In genomic region chr2:110211938-110212858, GRCh38 we compare ENCODE assay signal across 1 cellular context.
TF ChIP-seq lines count a peak whose summit lies in the region.

Gene MTLN (minus strand): TSS chr2:110212547. CDS start chr2:110212525, 22 bp downstream.

TF ChIP-seq in K562, 482 proteins besides CTCF, POLR2A, EP300 and RAD21 (continued from another document and continues in another):
- TF ChIP-seq ZNF609 (CRISPR knock-in tag; IDR thresholded peaks at IDR 0.05; ENCODE audit: borderline replicate concordance) (0 out of 2 replicates have a peak, but pooled peaks have one; percentile 55), RBM15 (IDR thresholded peaks at IDR 0.05; ENCODE audit: insufficient read depth, low read length) (no peak), HNRNPLL (IDR thresholded peaks at IDR 0.05; ENCODE audit: low read depth, low read length, poor library complexity, severe bottlenecking) (peak; percentile 23), ZNF316 (IDR thresholded peaks at IDR 0.05) (no peak), ZC3H11A (IDR thresholded peaks at IDR 0.05; ENCODE audit: low read depth, low read length) (no peak), ZNF584 (CRISPR knock-in tag; IDR thresholded peaks at IDR 0.05; ENCODE audit: low read depth) (no peak), THRB (CRISPR knock-in tag; conservative IDR thresholded peaks at IDR 0.05) (no peak), UBTF (IDR thresholded peaks at IDR 0.05; ENCODE audit: borderline replicate concordance in 1 of 2, low read depth in 2 of 2, low read length in 2 of 2) (no peak), ZBTB49 (CRISPR knock-in tag; IDR thresholded peaks at IDR 0.05; ENCODE audit: borderline replicate concordance) (no peak), RBM17 (IDR thresholded peaks at IDR 0.05; ENCODE audit: borderline replicate concordance, low read depth, low read length) (no peak), ZFP36 (IDR thresholded peaks at IDR 0.05; ENCODE audit: low read depth, low read length, partially characterized antibody) (no peak), ZNF398 (CRISPR knock-in tag; IDR thresholded peaks at IDR 0.05) (no peak), KDM5B (IDR thresholded peaks at IDR 0.05; ENCODE audit: insufficient replicate concordance, low read depth, low read length) (peak; percentile 91), RBM25 (IDR thresholded peaks at IDR 0.05; ENCODE audit: low read depth, low read length, severe bottlenecking) (no peak), ELF1 (tag; IDR thresholded peaks at IDR 0.05) (no peak), ZNF57 (CRISPR knock-in tag; IDR thresholded peaks at IDR 0.05) (no peak), TEAD2 (tag; IDR thresholded peaks at IDR 0.05) (no peak), ETS1 (conservative IDR thresholded peaks at IDR 0.05; ENCODE audit: control insufficient read depth, low read depth, low read length) (0 out of 2 replicates have a peak, but pooled peaks have one; percentile 28), SMAD2 (IDR thresholded peaks at IDR 0.05; ENCODE audit: low read depth, low read length) (no peak), PCBP2 (IDR thresholded peaks at IDR 0.05; ENCODE audit: low read depth, low read length, poor library complexity, severe bottlenecking) (no peak), CBX1 (IDR thresholded peaks at IDR 0.05; ENCODE audit: low read depth) (peak; percentile 89), LEF1 (IDR thresholded peaks at IDR 0.05) (no peak), KHSRP (IDR thresholded peaks at IDR 0.05) (no peak), SMARCA5 (IDR thresholded peaks at IDR 0.05) (0 out of 2 replicates have a peak, but pooled peaks have one; percentile 24), HOXB6 (CRISPR knock-in tag; IDR thresholded peaks at IDR 0.05; ENCODE audit: borderline replicate concordance) (no peak), BHLHE40 (IDR thresholded peaks at IDR 0.05; ENCODE audit: low read length) (peak; percentile 63), HLTF (IDR thresholded peaks at IDR 0.05) (no peak), SIN3A (IDR thresholded peaks at IDR 0.05; ENCODE audit: borderline replicate concordance in 2 of 2, control insufficient read depth in 1 of 2, low read depth in 2 of 2, low read length in 2 of 2) (peak; percentile 40 to 64; a peak in 1 of 4 replicates), XRCC3 (IDR thresholded peaks at IDR 0.05) (no peak), U2AF1 (optimal IDR thresholded peaks at IDR 0.05; ENCODE audit: low read depth, low read length) (no peak), RFX1 (IDR thresholded peaks at IDR 0.05) (no peak), PREB (CRISPR knock-in tag; IDR thresholded peaks at IDR 0.05) (no peak), SMC3 (conservative IDR thresholded peaks at IDR 0.05; ENCODE audit: insufficient read depth, low read depth, low read length) (no peak), CHD1 (IDR thresholded peaks at IDR 0.05; ENCODE audit: low read length) (peak; percentile 66), IRF2 (CRISPR knock-in tag; IDR thresholded peaks at IDR 0.05) (no peak), GABPA (tag; conservative IDR thresholded peaks at IDR 0.05; ENCODE audit: low read depth) (no peak), BCL6 (CRISPR knock-in tag; IDR thresholded peaks at IDR 0.05) (no peak), FOXA3 (CRISPR knock-in tag; conservative IDR thresholded peaks at IDR 0.05 in 1 of 2, IDR thresholded peaks at IDR 0.05 in 1 of 2) (no peak), ARID3B (CRISPR knock-in tag; IDR thresholded peaks at IDR 0.05; ENCODE audit: borderline replicate concordance) (no peak), SMARCB1 (IDR thresholded peaks at IDR 0.05; ENCODE audit: insufficient read length, low read depth) (no peak), SMAD4 (CRISPR knock-in tag; conservative IDR thresholded peaks at IDR 0.05) (peak; percentile 72), TGIF2 (CRISPR knock-in tag; IDR thresholded peaks at IDR 0.05) (no peak), NBN (IDR thresholded peaks at IDR 0.05; ENCODE audit: low read depth) (0 out of 2 replicates have a peak, but pooled peaks have one; percentile 19)
